30 cellular contexts compared by ENCODE assay signal in genomic region chr9:105043370-105043936, GRCh38.
"Had no signal": no experiment of that assay in that cellular context is flagged by ENCODE, and none has a peak within 500 bp of the region (broad histone marks: within the 10 kb centered on the region; RNA-seq: fewer than 3 reads in every experiment).

No MANE protein-coding gene starts in this region.

- H3K9ac ChIP-seq: SK-N-SH had no signal

- H3K4me3 ChIP-seq: adrenal gland, body of pancreas, breast epithelium, SJSA1 had no signal

- H3K36me3 ChIP-seq: adrenal gland, breast epithelium, SJSA1 had no signal

- ATAC-seq: activated naive CD4-positive, alpha-beta T cell treated with anti-CD3 and anti-CD28 coated beads, Interleukin-2, amount 50 U/mL, for 72 hours; activated T-cell treated with anti-CD3 and anti-CD28 coated beads, Interleukin-2, amount 50 U/mL, for 4 hours; body of pancreas; Panc1 had no signal

- H3K4me1 ChIP-seq: breast epithelium, SJSA1 had no signal

- H3K9me3 ChIP-seq: adrenal gland, body of pancreas, breast epithelium, SJSA1, SK-N-SH had no signal

- H3K27ac ChIP-seq: body of pancreas, breast epithelium, SJSA1, VCaP had no signal

- H3K27me3 ChIP-seq: adrenal gland, body of pancreas, breast epithelium, SJSA1 had no signal

- FAIRE-seq: astrocyte had no signal

- H3K4me2 ChIP-seq: SK-N-SH had no signal

- DNase-seq: activated B cell treated with CpG ODN at 0.5 μM for 24 hours; activated CD4-positive, alpha-beta memory T cell treated with anti-CD3 and anti-CD28 coated beads for 36 hours; activated CD4-positive, alpha-beta T cell treated with anti-CD3 and anti-CD28 coated beads for 4 hours; activated CD4-positive, alpha-beta T cell treated with anti-CD3 and anti-CD28 coated beads, Interleukin-2, amount 50 U/mL, for 1 hour; activated CD4-positive, CD25-positive, alpha-beta regulatory T cell treated with anti-CD3 and anti-CD28 coated beads, Interleukin-2, amount 50 U/mL, for 72 hours; activated CD8-positive, alpha-beta memory T cell treated with anti-CD3 and anti-CD28 coated beads, Interleukin-2, amount 50 U/mL, for 4 hours; activated gamma-delta T cell treated with Interleukin-2 at 50 U/mL for 16 hours; activated naive CD4-positive, alpha-beta T cell treated with anti-CD3 and anti-CD28 coated beads for 36 hours; activated T-cell treated with anti-CD3 and anti-CD28 coated beads for 4 hours; activated T-cell treated with anti-CD3 and anti-CD28 coated beads, Interleukin-2, amount 50 U/mL, for 4 hours; adrenal gland; body of pancreas; NCI-H1092 treated with DMSO at 0.1 percent for 48 hours; NCI-H1417; NCI-H146; NCI-H187; NCI-H2029 treated with DMSO at 0.1 percent for 48 hours; NCI-H2107; NCI-H2171; NCI-H510A; NCI-H526; NCI-H748 treated with DMSO at 0.1 percent for 48 hours; SHP77; SK-N-SH had no signal
